ENCODE assay signal across 1 cellular context in genomic region chr1:1135339-1136111, GRCh38.
TF ChIP-seq lines count a peak whose summit lies in the region.

No MANE protein-coding gene starts in this region.

TF ChIP-seq in K562, 482 proteins besides CTCF, POLR2A, EP300 and RAD21 (continued from another document and continues in another):
- TF ChIP-seq, protein P1, sequence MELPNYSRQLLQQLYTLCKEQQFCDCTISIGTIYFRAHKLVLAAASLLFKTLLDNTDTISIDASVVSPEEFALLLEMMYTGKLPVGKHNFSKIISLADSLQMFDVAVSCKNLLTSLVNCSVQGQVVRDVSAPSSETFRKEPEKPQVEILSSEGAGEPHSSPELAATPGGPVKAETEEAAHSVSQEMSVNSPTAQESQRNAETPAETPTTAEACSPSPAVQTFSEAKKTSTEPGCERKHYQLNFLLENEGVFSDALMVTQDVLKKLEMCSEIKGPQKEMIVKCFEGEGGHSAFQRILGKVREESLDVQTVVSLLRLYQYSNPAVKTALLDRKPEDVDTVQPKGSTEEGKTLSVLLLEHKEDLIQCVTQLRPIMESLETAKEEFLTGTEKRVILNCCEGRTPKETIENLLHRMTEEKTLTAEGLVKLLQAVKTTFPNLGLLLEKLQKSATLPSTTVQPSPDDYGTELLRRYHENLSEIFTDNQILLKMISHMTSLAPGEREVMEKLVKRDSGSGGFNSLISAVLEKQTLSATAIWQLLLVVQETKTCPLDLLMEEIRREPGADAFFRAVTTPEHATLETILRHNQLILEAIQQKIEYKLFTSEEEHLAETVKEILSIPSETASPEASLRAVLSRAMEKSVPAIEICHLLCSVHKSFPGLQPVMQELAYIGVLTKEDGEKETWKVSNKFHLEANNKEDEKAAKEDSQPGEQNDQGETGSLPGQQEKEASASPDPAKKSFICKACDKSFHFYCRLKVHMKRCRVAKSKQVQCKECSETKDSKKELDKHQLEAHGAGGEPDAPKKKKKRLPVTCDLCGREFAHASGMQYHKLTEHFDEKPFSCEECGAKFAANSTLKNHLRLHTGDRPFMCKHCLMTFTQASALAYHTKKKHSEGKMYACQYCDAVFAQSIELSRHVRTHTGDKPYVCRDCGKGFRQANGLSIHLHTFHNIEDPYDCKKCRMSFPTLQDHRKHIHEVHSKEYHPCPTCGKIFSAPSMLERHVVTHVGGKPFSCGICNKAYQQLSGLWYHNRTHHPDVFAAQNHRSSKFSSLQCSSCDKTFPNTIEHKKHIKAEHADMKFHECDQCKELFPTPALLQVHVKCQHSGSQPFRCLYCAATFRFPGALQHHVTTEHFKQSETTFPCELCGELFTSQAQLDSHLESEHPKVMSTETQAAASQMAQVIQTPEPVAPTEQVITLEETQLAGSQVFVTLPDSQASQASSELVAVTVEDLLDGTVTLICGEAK (IDR thresholded peaks at IDR 0.05), result no peak
- TF ChIP-seq, protein P1 (CRISPR knock-in tag; IDR thresholded peaks at IDR 0.05), result no peak
- no peak for TF ChIP-seq ZNF586 (CRISPR knock-in tag; conservative IDR thresholded peaks at IDR 0.05)
- TF ChIP-seq ARNT (IDR thresholded peaks at IDR 0.05), result no peak
- TF ChIP-seq CHD1 (IDR thresholded peaks at IDR 0.05; ENCODE audit: low read length), result no peak
- no peak for TF ChIP-seq IRF2 (CRISPR knock-in tag; IDR thresholded peaks at IDR 0.05)
- no peak for TF ChIP-seq GATAD2A (IDR thresholded peaks at IDR 0.05)
- no peak for TF ChIP-seq TEAD1 (CRISPR knock-in tag; IDR thresholded peaks at IDR 0.05)
- no peak for TF ChIP-seq ZNF699 (CRISPR knock-in tag; IDR thresholded peaks at IDR 0.05; ENCODE audit: insufficient replicate concordance)
- no peak for TF ChIP-seq TCFL5 (CRISPR knock-in tag; conservative IDR thresholded peaks at IDR 0.05)
- no peak for TF ChIP-seq RFX7 (CRISPR knock-in tag; IDR thresholded peaks at IDR 0.05)
- TF ChIP-seq SRSF7 (optimal IDR thresholded peaks at IDR 0.05; ENCODE audit: low read depth, low read length), result no peak
- TF ChIP-seq RFX5 (IDR thresholded peaks at IDR 0.05; ENCODE audit: low read depth, low read length), result no peak
- no peak for TF ChIP-seq CAMTA2 (CRISPR knock-in tag; conservative IDR thresholded peaks at IDR 0.05)
- TF ChIP-seq MYBL2 (IDR thresholded peaks at IDR 0.05; ENCODE audit: low read depth), result no peak
- TF ChIP-seq MYBL2 (CRISPR knock-in tag; IDR thresholded peaks at IDR 0.05; ENCODE audit: borderline replicate concordance), result no peak
- no peak for TF ChIP-seq NKRF (IDR thresholded peaks at IDR 0.05; ENCODE audit: borderline replicate concordance)
- TF ChIP-seq CREM (IDR thresholded peaks at IDR 0.05; ENCODE audit: low read depth), result no peak
- no peak for TF ChIP-seq NR3C1 (CRISPR knock-in tag; IDR thresholded peaks at IDR 0.05)
- TF ChIP-seq ZNF609 (CRISPR knock-in tag; IDR thresholded peaks at IDR 0.05; ENCODE audit: borderline replicate concordance), result no peak
- no peak for TF ChIP-seq ZEB2 (IDR thresholded peaks at IDR 0.05)
- no peak for TF ChIP-seq HMBOX1 (IDR thresholded peaks at IDR 0.05)
- TF ChIP-seq, protein P2, sequence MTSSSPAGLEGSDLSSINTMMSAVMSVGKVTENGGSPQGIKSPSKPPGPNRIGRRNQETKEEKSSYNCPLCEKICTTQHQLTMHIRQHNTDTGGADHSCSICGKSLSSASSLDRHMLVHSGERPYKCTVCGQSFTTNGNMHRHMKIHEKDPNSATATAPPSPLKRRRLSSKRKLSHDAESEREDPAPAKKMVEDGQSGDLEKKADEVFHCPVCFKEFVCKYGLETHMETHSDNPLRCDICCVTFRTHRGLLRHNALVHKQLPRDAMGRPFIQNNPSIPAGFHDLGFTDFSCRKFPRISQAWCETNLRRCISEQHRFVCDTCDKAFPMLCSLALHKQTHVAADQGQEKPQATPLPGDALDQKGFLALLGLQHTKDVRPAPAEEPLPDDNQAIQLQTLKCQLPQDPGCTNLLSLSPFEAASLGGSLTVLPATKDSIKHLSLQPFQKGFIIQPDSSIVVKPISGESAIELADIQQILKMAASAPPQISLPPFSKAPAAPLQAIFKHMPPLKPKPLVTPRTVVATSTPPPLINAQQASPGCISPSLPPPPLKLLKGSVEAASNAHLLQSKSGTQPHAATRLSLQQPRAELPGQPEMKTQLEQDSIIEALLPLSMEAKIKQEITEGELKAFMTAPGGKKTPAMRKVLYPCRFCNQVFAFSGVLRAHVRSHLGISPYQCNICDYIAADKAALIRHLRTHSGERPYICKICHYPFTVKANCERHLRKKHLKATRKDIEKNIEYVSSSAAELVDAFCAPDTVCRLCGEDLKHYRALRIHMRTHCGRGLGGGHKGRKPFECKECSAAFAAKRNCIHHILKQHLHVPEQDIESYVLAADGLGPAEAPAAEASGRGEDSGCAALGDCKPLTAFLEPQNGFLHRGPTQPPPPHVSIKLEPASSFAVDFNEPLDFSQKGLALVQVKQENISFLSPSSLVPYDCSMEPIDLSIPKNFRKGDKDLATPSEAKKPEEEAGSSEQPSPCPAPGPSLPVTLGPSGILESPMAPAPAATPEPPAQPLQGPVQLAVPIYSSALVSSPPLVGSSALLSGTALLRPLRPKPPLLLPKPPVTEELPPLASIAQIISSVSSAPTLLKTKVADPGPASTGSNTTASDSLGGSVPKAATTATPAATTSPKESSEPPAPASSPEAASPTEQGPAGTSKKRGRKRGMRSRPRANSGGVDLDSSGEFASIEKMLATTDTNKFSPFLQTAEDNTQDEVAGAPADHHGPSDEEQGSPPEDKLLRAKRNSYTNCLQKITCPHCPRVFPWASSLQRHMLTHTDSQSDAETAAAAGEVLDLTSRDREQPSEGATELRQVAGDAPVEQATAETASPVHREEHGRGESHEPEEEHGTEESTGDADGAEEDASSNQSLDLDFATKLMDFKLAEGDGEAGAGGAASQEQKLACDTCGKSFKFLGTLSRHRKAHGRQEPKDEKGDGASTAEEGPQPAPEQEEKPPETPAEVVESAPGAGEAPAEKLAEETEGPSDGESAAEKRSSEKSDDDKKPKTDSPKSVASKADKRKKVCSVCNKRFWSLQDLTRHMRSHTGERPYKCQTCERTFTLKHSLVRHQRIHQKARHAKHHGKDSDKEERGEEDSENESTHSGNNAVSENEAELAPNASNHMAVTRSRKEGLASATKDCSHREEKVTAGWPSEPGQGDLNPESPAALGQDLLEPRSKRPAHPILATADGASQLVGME (CRISPR knock-in tag; IDR thresholded peaks at IDR 0.05), result no peak
- no peak for TF ChIP-seq NFIX (CRISPR knock-in tag; IDR thresholded peaks at IDR 0.05; ENCODE audit: low read depth)
- TF ChIP-seq ZNF274 (IDR thresholded peaks at IDR 0.05; ENCODE audit: borderline replicate concordance, low read depth, low read length), result no peak
- peak; percentile 72; the same call in 1 of the 2 replicates for TF ChIP-seq ZNF197 (CRISPR knock-in tag; IDR thresholded peaks at IDR 0.05; ENCODE audit: low read depth)
- TF ChIP-seq NFRKB (IDR thresholded peaks at IDR 0.05; ENCODE audit: low read depth), result no peak
- TF ChIP-seq, protein P3, sequence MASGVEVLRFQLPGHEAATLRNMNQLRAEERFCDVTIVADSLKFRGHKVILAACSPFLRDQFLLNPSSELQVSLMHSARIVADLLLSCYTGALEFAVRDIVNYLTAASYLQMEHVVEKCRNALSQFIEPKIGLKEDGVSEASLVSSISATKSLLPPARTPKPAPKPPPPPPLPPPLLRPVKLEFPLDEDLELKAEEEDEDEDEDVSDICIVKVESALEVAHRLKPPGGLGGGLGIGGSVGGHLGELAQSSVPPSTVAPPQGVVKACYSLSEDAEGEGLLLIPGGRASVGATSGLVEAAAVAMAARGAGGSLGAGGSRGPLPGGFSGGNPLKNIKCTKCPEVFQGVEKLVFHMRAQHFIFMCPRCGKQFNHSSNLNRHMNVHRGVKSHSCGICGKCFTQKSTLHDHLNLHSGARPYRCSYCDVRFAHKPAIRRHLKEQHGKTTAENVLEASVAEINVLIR (CRISPR knock-in tag; IDR thresholded peaks at IDR 0.05), result no peak
- TF ChIP-seq, protein P4, sequence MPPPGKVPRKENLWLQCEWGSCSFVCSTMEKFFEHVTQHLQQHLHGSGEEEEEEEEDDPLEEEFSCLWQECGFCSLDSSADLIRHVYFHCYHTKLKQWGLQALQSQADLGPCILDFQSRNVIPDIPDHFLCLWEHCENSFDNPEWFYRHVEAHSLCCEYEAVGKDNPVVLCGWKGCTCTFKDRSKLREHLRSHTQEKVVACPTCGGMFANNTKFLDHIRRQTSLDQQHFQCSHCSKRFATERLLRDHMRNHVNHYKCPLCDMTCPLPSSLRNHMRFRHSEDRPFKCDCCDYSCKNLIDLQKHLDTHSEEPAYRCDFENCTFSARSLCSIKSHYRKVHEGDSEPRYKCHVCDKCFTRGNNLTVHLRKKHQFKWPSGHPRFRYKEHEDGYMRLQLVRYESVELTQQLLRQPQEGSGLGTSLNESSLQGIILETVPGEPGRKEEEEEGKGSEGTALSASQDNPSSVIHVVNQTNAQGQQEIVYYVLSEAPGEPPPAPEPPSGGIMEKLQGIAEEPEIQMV (tag; conservative IDR thresholded peaks at IDR 0.05; ENCODE audit: low read depth), result no peak; the same call in 1 of the 2 replicates
